In the genomic region with DNA sequence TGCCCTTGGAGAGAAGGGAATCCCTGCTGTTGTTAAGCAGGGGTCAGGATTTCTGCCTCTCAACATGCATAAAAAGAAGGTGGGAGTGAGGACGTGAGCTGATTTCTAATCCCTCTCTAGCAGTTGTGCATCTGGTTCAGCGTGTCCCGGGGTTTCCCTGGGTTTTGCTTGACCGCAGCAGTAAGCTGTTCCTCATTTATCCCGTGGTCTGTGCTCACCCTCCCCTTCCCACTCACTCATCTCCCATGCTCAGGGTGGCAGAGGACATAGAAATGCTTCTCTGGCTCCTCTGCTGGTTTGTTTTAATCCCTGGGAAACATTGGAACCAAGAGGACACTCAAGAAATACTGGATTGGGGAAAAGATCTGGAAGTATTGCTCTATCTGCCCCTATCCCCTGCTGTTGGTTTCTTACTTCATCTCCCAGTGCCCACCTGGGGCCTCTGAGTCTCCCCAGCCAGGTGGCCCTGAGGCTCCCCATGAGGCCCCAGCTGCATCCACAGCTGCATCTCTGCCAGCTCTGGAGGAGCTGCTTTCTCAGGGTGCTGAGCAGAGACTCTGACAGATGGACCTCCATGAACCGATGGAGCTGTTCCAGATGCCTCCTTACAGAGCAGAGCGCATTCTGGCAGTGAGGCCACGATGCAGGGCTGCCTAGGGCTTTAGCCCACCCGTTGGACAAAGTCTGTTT, we compare ENCODE assay signal across 12 cellular contexts. TPM values are rescaled to one million over a fixed set of nuclear protein-coding genes. Genes with fewer than 3 reads are reported as not detected.
DNase-seq lines count a peak whose midpoint lies in the region; ATAC-seq, FAIRE-seq and TF ChIP-seq lines count a peak whose summit lies in the region.
"Had no signal": no experiment of that assay in that cellular context is flagged by ENCODE, and none has a peak within 500 bp of the region (broad histone marks: within the 10 kb centered on the region; RNA-seq: fewer than 3 reads in every experiment).

No MANE protein-coding gene starts in this region.

- no peaks in the 10 kb centered on the region for H3K27me3 ChIP-seq in left ventricle myocardium inferior (ENCODE audit: low read depth)
- H3K27me3 ChIP-seq in NT2/D1 (ENCODE audit: insufficient read depth, insufficient read length): no peaks in the 10 kb centered on the region
- H3K27me3 ChIP-seq in upper lobe of left lung: no peaks in the 10 kb centered on the region
- H3K27me3 ChIP-seq: cardiac muscle cell had no signal

- H3K4me1 ChIP-seq in left ventricle myocardium inferior (peaks cover 29% of the 10 kb centered on the region), NT2/D1 (ENCODE audit: insufficient read depth, insufficient read length) (peaks cover 11% of the 10 kb centered on the region), upper lobe of left lung (peaks cover 0 to 26% (median 4%) of the 10 kb centered on the region in 4 donors), kidney (ENCODE audit: control insufficient read depth in 1 of 2, insufficient read depth in 1 of 2, low read depth in 1 of 2, low read length in 2 of 2) (no peaks in the 10 kb centered on the region)

- TF ChIP-seq EP300 in upper lobe of left lung (IDR thresholded peaks at IDR 0.05): no peak

- H3K9ac ChIP-seq in NT2/D1 (ENCODE audit: insufficient read length, low read depth): peak overlapping the region; percentile 26
- H3K9ac ChIP-seq in kidney (ENCODE audit: low read length in 2 of 2): no peak overlapping the region

- POLR2A ChIA-PET in GM10248 (lab: Yijun Ruan, JAX): interaction anchor here (0.6 kb wide), 1 partner anchor 96 kb away, joined by 4 read pairs; no protein-coding TSS in a partner anchor

- no peak for FAIRE-seq in kidney (lab: Jason Lieb, UNC)

- TF ChIP-seq CTCF in left ventricle myocardium inferior (IDR thresholded peaks at IDR 0.05; ENCODE audit: borderline replicate concordance) (no peak), upper lobe of left lung (IDR thresholded peaks at IDR 0.05) (no peak), kidney (IDR thresholded peaks at IDR 0.05; ENCODE audit: borderline replicate concordance, extremely low read depth, insufficient read depth) (no peak), GM10248 (IDR thresholded peaks at IDR 0.05; ENCODE audit: control extremely low read depth, extremely low read depth, low read depth, missing control alignments) (no peak)

- no peaks in the 10 kb centered on the region for H3K36me3 ChIP-seq in left ventricle myocardium inferior
- H3K36me3 ChIP-seq in NT2/D1 (ENCODE audit: insufficient read depth, insufficient read length, low read length): no peaks in the 10 kb centered on the region
- no peaks in the 10 kb centered on the region for H3K36me3 ChIP-seq in upper lobe of left lung
- H3K36me3 ChIP-seq in kidney (ENCODE audit: control insufficient read depth in 1 of 2, insufficient read depth in 2 of 2, low read length in 2 of 2): no peaks in the 10 kb centered on the region
- H3K36me3 ChIP-seq: cardiac muscle cell, prostate gland had no signal

- H3K9me3 ChIP-seq in left ventricle myocardium inferior (replicated peaks): no peaks in the 10 kb centered on the region
- no peaks in the 10 kb centered on the region for H3K9me3 ChIP-seq in NT2/D1 (ENCODE audit: insufficient read depth, low read length)
- no peaks in the 10 kb centered on the region for H3K9me3 ChIP-seq in upper lobe of left lung
- no peaks in the 10 kb centered on the region for H3K9me3 ChIP-seq in kidney (ENCODE audit: control insufficient read depth in 1 of 2, low read length in 2 of 2)
- H3K9me3 ChIP-seq: prostate gland had no signal

- intact Hi-C loops in Right ventricle myocardium superior (cut with DNase I) (no loop called here), left ventricle myocardium inferior (cut with micrococcal nuclease) (no loop called here), left ventricle myocardium superior (cut with micrococcal nuclease) (no loop called here), kidney (cut with DNase I) (no loop called here)

- WGBS in upper lobe of left lung, 2 donors: 66 to 75% methylated on average over 9 of the region's 9 CpGs

- H3K4me3 ChIP-seq in left ventricle myocardium inferior: no peak overlapping the region
- no peak overlapping the region for H3K4me3 ChIP-seq in NT2/D1 (ENCODE audit: insufficient read length, low read depth)
- H3K4me3 ChIP-seq in upper lobe of left lung: no peak overlapping the region
- no peak overlapping the region for H3K4me3 ChIP-seq in kidney (ENCODE audit: low read length in 2 of 2)
- H3K4me3 ChIP-seq: cardiac muscle cell, prostate gland had no signal

- CTCF ChIA-PET in GM10248 (lab: Yijun Ruan, JAX): interaction anchor here (0.9 to 5.8 kb wide), 7 partner anchors 10 to 197 kb away, joined by 3 to 30 read pairs (median 5); no protein-coding TSS in a partner anchor

- no peak for DNase-seq in Right ventricle myocardium superior
- no peak for DNase-seq in left ventricle myocardium inferior
- no peak for DNase-seq in NT2/D1 (ENCODE audit: low read depth, low spot score)
- no peak for DNase-seq in left ventricle myocardium superior
- no peak for DNase-seq in upper lobe of left lung
- DNase-seq in GM19240 (ENCODE audit: insufficient read length, low spot score): no peak
- DNase-seq in kidney: no peak
- DNase-seq in GM10248 (ENCODE audit: extremely low spot score): no peak
- DNase-seq: NCI-H526 treated with DMSO at 0.1 percent for 48 hours; stimulated activated naive CD4-positive, alpha-beta T cell treated with Interleukin-2 at 50 U/mL for 16 hours had no signal

- H3K27ac ChIP-seq in left ventricle myocardium inferior (replicated peaks) (no peak overlapping the region), upper lobe of left lung (no peak overlapping the region), kidney (ENCODE audit: low read depth in 2 of 2, low read length in 2 of 2) (no peak overlapping the region)
- H3K27ac ChIP-seq: cardiac muscle cell, prostate gland had no signal

- ATAC-seq in Right ventricle myocardium superior (ENCODE audit: poor library complexity) (peak; percentile 68), left ventricle myocardium superior (peak; percentile 69), upper lobe of left lung (ENCODE audit: low FRiP score in 2 of 2) (peak; percentile 71 to 84)

- no peak for TF ChIP-seq POLR2A in upper lobe of left lung (IDR thresholded peaks at IDR 0.05)

RNA-seq across cellular contexts. Expression of gene TET3, which starts 36.2 kb away (rescaled TPM):
- total RNA-seq in Right ventricle myocardium superior (2.0 TPM), left ventricle myocardium inferior (2.3 TPM), left ventricle myocardium superior (3.3 TPM), upper lobe of left lung (10 to 100 TPM; 17.3 to 53.4 (median 23.6) TPM), kidney (13.1 TPM)
- polyA plus RNA-seq in kidney (ENCODE audit: insufficient read depth, low read depth, low replicate concordance): 0.52 TPM
